In genomic region chr5:137348759-137349158, GRCh38 we compare ENCODE assay signal across 16 cellular contexts.
DNase-seq lines count a peak whose midpoint lies in the region; ATAC-seq and TF ChIP-seq lines count a peak whose summit lies in the region.
"Had no signal": no experiment of that assay in that cellular context is flagged by ENCODE, and none has a peak within 500 bp of the region (broad histone marks: within the 10 kb centered on the region; RNA-seq: fewer than 3 reads in every experiment).

No MANE protein-coding gene starts in this region.

- POLR2A ChIA-PET in activated CD8-positive, alpha-beta T cell treated with anti-CD3 and anti-CD28 coated beads for 36 hours (lab: Charles Lee): no interaction called here

- CTCF ChIA-PET in activated CD8-positive, alpha-beta T cell treated with anti-CD3 and anti-CD28 coated beads for 36 hours (lab: Charles Lee): interaction anchor here (0.9 kb wide), 1 partner anchor 128 kb away, joined by 3 read pairs; no protein-coding TSS in a partner anchor

- no peak overlapping the region for H3K27ac Mint-ChIP-seq in activated CD8-positive, alpha-beta T cell treated with anti-CD3 and anti-CD28 coated beads for 36 hours
- H3K27ac Mint-ChIP-seq: CD4-positive, CD25-positive, alpha-beta regulatory T cell; CD8-positive, alpha-beta memory T cell; GM23338 had no signal

- DNase-seq in SK-MEL-5 (ENCODE audit: low read depth, low spot score): peak; percentile 16
- peak; percentile 82 for DNase-seq in globus pallidus (ENCODE audit: low spot score)
- DNase-seq in medulla oblongata (ENCODE audit: extremely low spot score): peak; percentile 78
- peak; percentile 55 for DNase-seq in putamen (ENCODE audit: low spot score)
- no peak for DNase-seq in activated CD8-positive, alpha-beta T cell treated with anti-CD3 and anti-CD28 coated beads for 36 hours
- DNase-seq in GDM1 (lab: John Stamatoyannopoulos, UW): no peak
- DNase-seq: BE2C; CD4-positive, CD25-positive, alpha-beta regulatory T cell; CD8-positive, alpha-beta memory T cell; COR-L47; HCEC 1CT; IMR-90 had no signal

- no peak for TF ChIP-seq CTCF in activated CD8-positive, alpha-beta T cell treated with anti-CD3 and anti-CD28 coated beads for 36 hours (IDR thresholded peaks at IDR 0.05)

- H3K27me3 Mint-ChIP-seq in activated CD8-positive, alpha-beta T cell treated with anti-CD3 and anti-CD28 coated beads for 36 hours: no peaks in the 10 kb centered on the region
- H3K27me3 Mint-ChIP-seq: CD4-positive, CD25-positive, alpha-beta regulatory T cell; CD8-positive, alpha-beta memory T cell had no signal

- in situ Hi-C loops in SK-MEL-5 (cut with HindIII; ENCODE audit: low pct_unique_long_range_greater_than_20kb, low sequenced_read_pairs): no loop called here

- H3K4me3 Mint-ChIP-seq in activated CD8-positive, alpha-beta T cell treated with anti-CD3 and anti-CD28 coated beads for 36 hours: no peak overlapping the region
- H3K4me3 Mint-ChIP-seq: CD4-positive, CD25-positive, alpha-beta regulatory T cell; CD8-positive, alpha-beta memory T cell; GM23338 had no signal

- H3K4me1 Mint-ChIP-seq in activated CD8-positive, alpha-beta T cell treated with anti-CD3 and anti-CD28 coated beads for 36 hours (ENCODE audit: low read depth): no peaks in the 10 kb centered on the region
- H3K4me1 Mint-ChIP-seq: CD4-positive, CD25-positive, alpha-beta regulatory T cell; CD8-positive, alpha-beta memory T cell had no signal

- H3K9me3 Mint-ChIP-seq in activated CD8-positive, alpha-beta T cell treated with anti-CD3 and anti-CD28 coated beads for 36 hours: no peaks in the 10 kb centered on the region
- H3K9me3 Mint-ChIP-seq: GM23338 had no signal

- H3K36me3 Mint-ChIP-seq in activated CD8-positive, alpha-beta T cell treated with anti-CD3 and anti-CD28 coated beads for 36 hours (ENCODE audit: low read depth): no peaks in the 10 kb centered on the region
- H3K36me3 Mint-ChIP-seq: CD4-positive, CD25-positive, alpha-beta regulatory T cell; CD8-positive, alpha-beta memory T cell had no signal

- ATAC-seq in GM21786 (IDR thresholded peaks at IDR 0.05; ENCODE audit: unreplicated experiment) (no peak), GM21529 (IDR thresholded peaks at IDR 0.05; ENCODE audit: unreplicated experiment) (no peak)
- ATAC-seq in activated CD8-positive, alpha-beta T cell treated with anti-CD3 and anti-CD28 coated beads for 36 hours: no peak
- ATAC-seq: GM23338, K562 had no signal

- intact Hi-C loops in activated CD8-positive, alpha-beta T cell treated with anti-CD3 and anti-CD28 coated beads for 36 hours (cut with micrococcal nuclease): no loop called here

Comparison
In these comparisons a context has a peak if more than half of its experiments do, and no peak if none do; other contexts are left out.
1. DNase-seq: peak in SK-MEL-5 (single experiment), globus pallidus (single experiment), medulla oblongata (single experiment) and putamen (single experiment); none in activated CD8-positive, alpha-beta T cell treated with anti-CD3 and anti-CD28 coated beads for 36 hours (single experiment) and GDM1 (single experiment).